In the genomic region with DNA sequence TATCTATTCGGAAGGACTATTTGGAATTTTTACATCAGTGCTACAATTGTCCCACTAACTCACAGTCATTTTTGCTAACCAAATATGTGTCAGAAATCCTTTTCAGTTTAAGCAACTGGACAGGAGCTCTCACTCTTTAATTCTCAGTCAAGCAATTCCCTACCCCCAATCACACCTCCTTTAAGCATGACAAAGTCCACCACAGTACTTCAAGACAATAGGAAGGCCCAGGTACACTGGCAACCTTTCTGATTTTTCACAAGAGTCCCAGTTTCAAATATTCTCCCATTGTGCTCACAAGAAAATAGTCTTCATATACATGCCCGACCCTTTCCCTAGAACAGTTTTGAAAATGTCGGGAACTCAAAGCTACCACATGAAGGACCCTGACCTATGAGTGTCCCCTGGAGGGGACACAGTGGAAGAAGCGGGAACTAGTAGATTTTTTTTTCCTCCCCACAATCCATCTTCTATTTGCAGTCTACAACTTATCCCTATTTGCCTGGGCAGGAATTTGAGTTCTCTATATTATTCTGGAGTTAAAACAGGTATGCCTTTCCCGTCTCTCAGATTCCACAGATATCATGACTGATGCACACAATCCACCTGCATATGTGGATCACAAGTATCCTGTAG, we compare ENCODE assay signal across 28 cellular contexts.
DNase-seq lines count a peak whose midpoint lies in the region; ATAC-seq, FAIRE-seq and TF ChIP-seq lines count a peak whose summit lies in the region.
"Had no signal": no experiment of that assay in that cellular context is flagged by ENCODE, and none has a peak within 500 bp of the region (broad histone marks: within the 10 kb centered on the region; RNA-seq: fewer than 3 reads in every experiment).

No MANE protein-coding gene starts in this region.

- TF ChIP-seq RAD21 in H1 (IDR thresholded peaks at IDR 0.05 in 1 of 2, conservative IDR thresholded peaks at IDR 0.05 in 1 of 2; ENCODE audit: low read depth in 2 of 2, low read length in 2 of 2): peak; percentile 10 to 35; a peak in 1 of 4 replicates
- no peak for TF ChIP-seq RAD21 in liver (IDR thresholded peaks at IDR 0.05)

- no peaks in the 10 kb centered on the region for H3K23me2 ChIP-seq in H1 (ENCODE audit: low read depth, low read length)

- POLR2A ChIA-PET in H1 (lab: Charles Lee; ENCODE audit: partially characterized antibody): no interaction called here

- FAIRE-seq in H1 (lab: Jason Lieb, UNC): no peak
- peak; percentile 76 for FAIRE-seq in urothelium cell line (lab: Jason Lieb, UNC)
- FAIRE-seq: A204.1, D721Med, GM19239 had no signal

- H3K79me2 ChIP-seq in H1 (ENCODE audit: control insufficient read depth in 1 of 2, insufficient read depth in 2 of 2, low read length in 2 of 2): no peaks in the 10 kb centered on the region

- no peak overlapping the region for H2BK15ac ChIP-seq in H1 (ENCODE audit: low read length)

- no peaks in the 10 kb centered on the region for H3K9me3 ChIP-seq in H1 (ENCODE audit: insufficient read depth in 2 of 2, low read depth in 1 of 2, low read length in 1 of 2)
- no peaks in the 10 kb centered on the region for H3K9me3 ChIP-seq in liver (ENCODE audit: control insufficient read depth in 4 of 4, low read length in 3 of 4)
- H3K9me3 ChIP-seq: ovary, spleen, thoracic aorta, vagina had no signal

- no peak overlapping the region for H2BK120ac ChIP-seq in H1 (replicated peaks; ENCODE audit: low read depth, low read length)

- WGBS in H1 (ENCODE audit: extremely low coverage in 1 of 2, insufficient coverage in 1 of 2, insufficient read length in 1 of 2, insufficient replicate concordance in 2 of 2, low coverage in 1 of 2, low lambda C conversion rate in 2 of 2, missing lambda C conversion rate in 1 of 2), 2 experiments: 85% methylated on average over 5 of the region's 5 CpGs; no CpG with 5 or more reads in 1 of the 2 experiments
- WGBS in liver: 85% methylated on average over 5 of the region's 5 CpGs

- H3K56ac ChIP-seq in H1 (replicated peaks; ENCODE audit: insufficient read length, low read depth, low read length): no peak overlapping the region

- no peak for TF ChIP-seq POLR2A in H1 (IDR thresholded peaks at IDR 0.05; ENCODE audit: control extremely low read depth in 1 of 2, low read depth in 2 of 2, low read length in 2 of 2)

- intact Hi-C loops in Right ventricle myocardium superior (cut with DNase I): no loop called here
- intact Hi-C loops in cardiac septum (cut with DNase I): loop anchor here (5.0 kb wide), 1 partner anchor 80 kb away; no protein-coding TSS in a partner anchor

- no peak overlapping the region for H2BK5ac ChIP-seq in H1 (ENCODE audit: low read depth, low read length)

- H3K4ac ChIP-seq in H1 (replicated peaks; ENCODE audit: insufficient read length, low read depth, low read length): peak overlapping the region; percentile 41

- H3K4me1 ChIP-seq in H1 (replicated peaks in 1 of 4; ENCODE audit: control insufficient read depth in 3 of 4, insufficient read depth in 4 of 4, low read length in 3 of 4): peaks cover 0 to 4% (median 3%) of the 10 kb centered on the region in 4 experiments; a peak in 4 of 7 replicates
- peaks cover 6 to 51% (median 12%) of the 10 kb centered on the region in 4 donors for H3K4me1 ChIP-seq in liver (ENCODE audit: control insufficient read depth in 4 of 4, insufficient read depth in 4 of 4, low read length in 3 of 4)
- H3K4me1 ChIP-seq: spleen, vagina had no signal

- H3K9ac ChIP-seq in H1 (replicated peaks in 1 of 4; ENCODE audit: extremely low read depth in 1 of 4, low read depth in 3 of 4, low read length in 3 of 4): no peak overlapping the region
- H3K9ac ChIP-seq in liver (ENCODE audit: low read depth in 1 of 2, low read length in 2 of 2): peak overlapping the region in 1 of 2 donors; percentile 8

- no peak overlapping the region for H4K8ac ChIP-seq in H1 (ENCODE audit: extremely low read depth, insufficient read depth, low read length)

- H3K4me3 ChIP-seq in H1 (ENCODE audit: extremely low read depth in 1 of 4, insufficient read depth in 2 of 4, low read depth in 3 of 4, low read length in 4 of 4) (no peak overlapping the region), liver (ENCODE audit: low read depth in 1 of 3, low read length in 3 of 3) (no peak overlapping the region)
- H3K4me3 ChIP-seq: coronary artery, ovary, spleen, thoracic aorta, vagina had no signal

- H2BK20ac ChIP-seq in H1 (ENCODE audit: low read length): no peak overlapping the region

- H3K23ac ChIP-seq in H1 (ENCODE audit: insufficient read length): no peak overlapping the region

- DNase-seq in Right ventricle myocardium superior (no peak), cardiac septum (ENCODE audit: low spot score) (no peak), H1 (ENCODE audit: low read depth in 1 of 2, low spot score in 2 of 2) (no peak), urothelium cell line (ENCODE audit: low spot score) (no peak), kidney glomerular epithelial cell (lab: John Stamatoyannopoulos, UW) (no peak), UCSD-AML1 (lab: John Stamatoyannopoulos, UW; ENCODE audit: unreplicated experiment) (no peak)
- DNase-seq: activated CD4-positive, alpha-beta T cell treated with anti-CD3 and anti-CD28 coated beads, Interleukin-2, amount 10 ng/mL, durations not matched to agents 7 days and 5 days; activated effector memory CD4-positive, alpha-beta T cell treated with Interleukin-2 at 50 U/mL for 16 hours; AML-193; anterior cingulate cortex; caudate nucleus; effector memory CD4-positive, alpha-beta T cell; GOT3; head of caudate nucleus; NCI-H1417; ovary; retina; spleen; T-helper 9 cell; WERI-Rb-1 had no signal

- no peaks in the 10 kb centered on the region for H3K79me1 ChIP-seq in H1 (ENCODE audit: low read depth, low read length)

- no peaks in the 10 kb centered on the region for H4K20me1 ChIP-seq in H1 (replicated peaks in 1 of 2; ENCODE audit: control insufficient read depth in 1 of 2, insufficient read depth in 2 of 2, low read length in 2 of 2)

- H2AK5ac ChIP-seq in H1 (ENCODE audit: low read depth, low read length): no peak overlapping the region

- no peak overlapping the region for H2BK12ac ChIP-seq in H1 (ENCODE audit: low read depth, low read length)

- TF ChIP-seq CTCF in H1 (IDR thresholded peaks at IDR 0.05; ENCODE audit: control extremely low read depth in 1 of 3, insufficient read depth in 1 of 3, low read depth in 1 of 3, low read length in 3 of 3) (no peak), liver (IDR thresholded peaks at IDR 0.05; ENCODE audit: low read depth, low read length, missing input control) (no peak)

- H3K14ac ChIP-seq in H1 (ENCODE audit: insufficient read length): no peak overlapping the region

- no peak overlapping the region for H3K18ac ChIP-seq in H1 (ENCODE audit: extremely low read depth, low read length)

- no peaks in the 10 kb centered on the region for H3K27me3 ChIP-seq in H1 (replicated peaks in 1 of 4; ENCODE audit: control insufficient read depth in 3 of 4, extremely low read depth in 1 of 4, insufficient read depth in 3 of 4, low read length in 3 of 4)
- no peaks in the 10 kb centered on the region for H3K27me3 ChIP-seq in liver (ENCODE audit: control insufficient read depth in 4 of 4, insufficient read depth in 4 of 4, low read length in 3 of 4)
- H3K27me3 ChIP-seq: ovary, spleen, vagina had no signal

- H3K27ac ChIP-seq in H1 (ENCODE audit: low read depth, low read length): no peak overlapping the region
- peak overlapping the region; percentile 80 to 87 for H3K27ac ChIP-seq in liver (ENCODE audit: low read depth in 1 of 2, low read length in 2 of 2)
- H3K27ac ChIP-seq: coronary artery, ovary, spleen, thoracic aorta, vagina, WERI-Rb-1 had no signal

- CTCF ChIA-PET in H1 (lab: Charles Lee; ENCODE audit: partially characterized antibody): interaction anchor here (0.7 kb wide), 1 partner anchor 106 kb away, joined by 3 read pairs; no protein-coding TSS in a partner anchor

- no peak overlapping the region for H4K91ac ChIP-seq in H1 (replicated peaks; ENCODE audit: insufficient read length, low read length)

- H3K36me3 ChIP-seq in H1 (ENCODE audit: control insufficient read depth in 2 of 4, insufficient read depth in 4 of 4, low read length in 3 of 4) (no peaks in the 10 kb centered on the region), liver (ENCODE audit: control insufficient read depth in 4 of 4, insufficient read depth in 3 of 4, low read depth in 1 of 4, low read length in 3 of 4) (peaks cover 0 to 4% (median 0%) of the 10 kb centered on the region in 4 donors)
- H3K36me3 ChIP-seq: ovary, spleen, thoracic aorta, vagina, WERI-Rb-1 had no signal

- H4K5ac ChIP-seq in H1 (ENCODE audit: insufficient read length, low read depth, low read length): no peak overlapping the region

- H2AFZ ChIP-seq in H1 (ENCODE audit: low read length): no peak overlapping the region

- ATAC-seq in Right ventricle myocardium superior (ENCODE audit: poor library complexity): peak; percentile 35
- no peak for ATAC-seq in GM21360 (IDR thresholded peaks at IDR 0.05; ENCODE audit: unreplicated experiment)

- TF ChIP-seq EP300 in H1 (IDR thresholded peaks at IDR 0.05; ENCODE audit: borderline replicate concordance in 1 of 2, low read depth in 2 of 2, low read length in 2 of 2): no peak

- no peak overlapping the region; a peak in 1 of 4 replicates for H3K4me2 ChIP-seq in H1 (ENCODE audit: insufficient read depth in 1 of 2, low read depth in 2 of 2, low read length in 2 of 2)

TF ChIP-seq in H1, 55 proteins besides CTCF, POLR2A, EP300 and RAD21 (continues in another document):
- no peak for TF ChIP-seq TCF12 (IDR thresholded peaks at IDR 0.05; ENCODE audit: low read depth, low read length)
- TF ChIP-seq USF2 (IDR thresholded peaks at IDR 0.05; ENCODE audit: low read length): no peak

TF ChIP-seq in liver, 16 proteins besides CTCF, POLR2A, EP300 and RAD21 (continues in another document):
- TF ChIP-seq, protein P1, sequence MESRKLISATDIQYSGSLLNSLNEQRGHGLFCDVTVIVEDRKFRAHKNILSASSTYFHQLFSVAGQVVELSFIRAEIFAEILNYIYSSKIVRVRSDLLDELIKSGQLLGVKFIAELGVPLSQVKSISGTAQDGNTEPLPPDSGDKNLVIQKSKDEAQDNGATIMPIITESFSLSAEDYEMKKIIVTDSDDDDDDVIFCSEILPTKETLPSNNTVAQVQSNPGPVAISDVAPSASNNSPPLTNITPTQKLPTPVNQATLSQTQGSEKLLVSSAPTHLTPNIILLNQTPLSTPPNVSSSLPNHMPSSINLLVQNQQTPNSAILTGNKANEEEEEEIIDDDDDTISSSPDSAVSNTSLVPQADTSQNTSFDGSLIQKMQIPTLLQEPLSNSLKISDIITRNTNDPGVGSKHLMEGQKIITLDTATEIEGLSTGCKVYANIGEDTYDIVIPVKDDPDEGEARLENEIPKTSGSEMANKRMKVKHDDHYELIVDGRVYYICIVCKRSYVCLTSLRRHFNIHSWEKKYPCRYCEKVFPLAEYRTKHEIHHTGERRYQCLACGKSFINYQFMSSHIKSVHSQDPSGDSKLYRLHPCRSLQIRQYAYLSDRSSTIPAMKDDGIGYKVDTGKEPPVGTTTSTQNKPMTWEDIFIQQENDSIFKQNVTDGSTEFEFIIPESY (IDR thresholded peaks at IDR 0.05): no peak
- no peak for TF ChIP-seq GABPA (IDR thresholded peaks at IDR 0.05 in 1 of 2, conservative IDR thresholded peaks at IDR 0.05 in 1 of 2)
- no peak for TF ChIP-seq JUND (IDR thresholded peaks at IDR 0.05)
- TF ChIP-seq RXRA (IDR thresholded peaks at IDR 0.05): no peak
- TF ChIP-seq FOXA2 (IDR thresholded peaks at IDR 0.05): no peak
- TF ChIP-seq EGR1 (IDR thresholded peaks at IDR 0.05; ENCODE audit: low read depth in 2 of 2): no peak
- TF ChIP-seq YY1 (IDR thresholded peaks at IDR 0.05): no peak
